Comparison of ENCODE assay signal across 1 cellular context in the genomic region with DNA sequence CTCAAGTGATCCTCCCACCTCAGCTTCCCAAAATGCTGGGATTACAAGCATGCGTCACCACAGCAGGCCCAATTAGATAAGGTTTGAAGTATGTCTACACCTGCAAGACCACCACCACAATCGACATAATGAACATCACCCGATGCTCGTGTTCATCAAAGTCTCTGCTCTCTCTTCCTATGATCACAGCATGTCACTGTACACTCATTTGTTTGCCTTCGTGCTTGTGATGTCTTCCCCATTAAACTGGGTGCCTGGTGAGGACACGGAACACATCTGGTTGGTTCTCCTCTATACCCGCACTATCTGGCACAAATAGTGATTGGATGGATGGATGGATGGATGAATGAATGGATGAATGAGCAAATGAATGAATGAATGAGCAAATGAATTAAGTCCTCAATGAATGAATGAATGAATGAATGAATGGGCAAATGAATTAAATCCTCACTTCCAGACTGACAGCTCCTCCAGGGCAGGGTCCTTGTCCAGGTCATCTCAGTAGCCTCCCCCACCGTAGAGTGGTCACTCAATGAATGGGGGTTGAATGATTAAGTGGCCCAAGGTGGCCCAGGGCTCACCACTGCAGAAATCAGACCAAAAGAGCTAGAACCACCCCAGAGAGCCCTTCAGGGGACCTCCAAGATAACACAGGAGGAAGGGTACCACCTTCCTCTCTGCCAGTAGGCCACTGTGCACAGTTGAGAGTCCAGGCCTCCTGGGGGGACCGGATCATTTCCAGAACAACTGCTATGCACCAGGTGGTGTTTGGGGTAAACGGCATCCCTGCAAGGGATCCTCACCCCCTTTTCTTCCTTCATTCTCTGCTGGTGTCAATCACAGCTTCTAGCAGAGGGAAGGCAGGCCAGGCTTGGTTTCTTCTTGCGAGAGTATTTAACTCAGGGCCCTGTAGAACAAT.
TF ChIP-seq lines count a peak whose summit lies in the region.

No MANE protein-coding gene starts in this region.

TF ChIP-seq in GM12878, 131 proteins besides CTCF, POLR2A, EP300 and RAD21 (continues in another document):
- TF ChIP-seq BMI1 (IDR thresholded peaks at IDR 0.05; ENCODE audit: borderline replicate concordance) (peak; percentile 79; the same call in 1 of the 2 replicates), CHD1 (IDR thresholded peaks at IDR 0.05; ENCODE audit: low read depth, low read length) (no peak), ZZZ3 (IDR thresholded peaks at IDR 0.05; ENCODE audit: control insufficient read depth, insufficient read length, low read depth) (no peak), NR2C1 (IDR thresholded peaks at IDR 0.05) (no peak), NFIC (IDR thresholded peaks at IDR 0.05; ENCODE audit: low read depth, low read length) (no peak), FOS (IDR thresholded peaks at IDR 0.05; ENCODE audit: borderline replicate concordance, extremely low read depth, insufficient read length) (no peak), TARDBP (IDR thresholded peaks at IDR 0.05; ENCODE audit: borderline replicate concordance) (peak; percentile 37; the same call in 1 of the 2 replicates), SUPT20H (IDR thresholded peaks at IDR 0.05; ENCODE audit: borderline replicate concordance, control insufficient read depth, low read depth, low read length) (no peak), ZNF274 (IDR thresholded peaks at IDR 0.05; ENCODE audit: insufficient read depth, insufficient read length) (no peak), ZNF24 (IDR thresholded peaks at IDR 0.05) (peak; percentile 100), SREBF1 (IDR thresholded peaks at IDR 0.05; ENCODE audit: low read length) (no peak), ATF7 (IDR thresholded peaks at IDR 0.05; ENCODE audit: low read depth) (no peak), SMC3 (IDR thresholded peaks at IDR 0.05; ENCODE audit: borderline replicate concordance, low read length) (no peak), POLR2AphosphoS2 (IDR thresholded peaks at IDR 0.05; ENCODE audit: low read depth, low read length) (peak; percentile 90), RBBP5 (conservative IDR thresholded peaks at IDR 0.05) (no peak), ETV6 (conservative IDR thresholded peaks at IDR 0.05 in 1 of 2, IDR thresholded peaks at IDR 0.05 in 1 of 2; ENCODE audit: borderline replicate concordance in 1 of 2, low read depth in 1 of 2) (no peak), GABPA (IDR thresholded peaks at IDR 0.05; ENCODE audit: low read depth) (no peak), RUNX3 (IDR thresholded peaks at IDR 0.05; ENCODE audit: low read length) (no peak), KLF5 (IDR thresholded peaks at IDR 0.05; ENCODE audit: partially characterized antibody) (no peak), CREB1 (IDR thresholded peaks at IDR 0.05; ENCODE audit: low read depth) (no peak), ZNF217 (IDR thresholded peaks at IDR 0.05) (no peak), ESRRA (IDR thresholded peaks at IDR 0.05; ENCODE audit: low read length) (no peak), YBX1 (IDR thresholded peaks at IDR 0.05) (no peak), NBN (IDR thresholded peaks at IDR 0.05) (no peak), RCOR1 (conservative IDR thresholded peaks at IDR 0.05; ENCODE audit: low read depth, low read length) (0 out of 2 replicates have a peak, but pooled peaks have one; percentile 74)
- TF ChIP-seq, protein P1, sequence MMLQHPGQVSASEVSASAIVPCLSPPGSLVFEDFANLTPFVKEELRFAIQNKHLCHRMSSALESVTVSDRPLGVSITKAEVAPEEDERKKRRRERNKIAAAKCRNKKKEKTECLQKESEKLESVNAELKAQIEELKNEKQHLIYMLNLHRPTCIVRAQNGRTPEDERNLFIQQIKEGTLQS (IDR thresholded peaks at IDR 0.05; ENCODE audit: borderline replicate concordance, extremely low read depth, low read depth, low read length), result no peak
- TF ChIP-seq, protein P2, sequence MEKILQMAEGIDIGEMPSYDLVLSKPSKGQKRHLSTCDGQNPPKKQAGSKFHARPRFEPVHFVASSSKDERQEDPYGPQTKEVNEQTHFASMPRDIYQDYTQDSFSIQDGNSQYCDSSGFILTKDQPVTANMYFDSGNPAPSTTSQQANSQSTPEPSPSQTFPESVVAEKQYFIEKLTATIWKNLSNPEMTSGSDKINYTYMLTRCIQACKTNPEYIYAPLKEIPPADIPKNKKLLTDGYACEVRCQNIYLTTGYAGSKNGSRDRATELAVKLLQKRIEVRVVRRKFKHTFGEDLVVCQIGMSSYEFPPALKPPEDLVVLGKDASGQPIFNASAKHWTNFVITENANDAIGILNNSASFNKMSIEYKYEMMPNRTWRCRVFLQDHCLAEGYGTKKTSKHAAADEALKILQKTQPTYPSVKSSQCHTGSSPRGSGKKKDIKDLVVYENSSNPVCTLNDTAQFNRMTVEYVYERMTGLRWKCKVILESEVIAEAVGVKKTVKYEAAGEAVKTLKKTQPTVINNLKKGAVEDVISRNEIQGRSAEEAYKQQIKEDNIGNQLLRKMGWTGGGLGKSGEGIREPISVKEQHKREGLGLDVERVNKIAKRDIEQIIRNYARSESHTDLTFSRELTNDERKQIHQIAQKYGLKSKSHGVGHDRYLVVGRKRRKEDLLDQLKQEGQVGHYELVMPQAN (conservative IDR thresholded peaks at IDR 0.05), result peak; percentile 34; the same call in 1 of the 2 replicates
- TF ChIP-seq, protein P3, sequence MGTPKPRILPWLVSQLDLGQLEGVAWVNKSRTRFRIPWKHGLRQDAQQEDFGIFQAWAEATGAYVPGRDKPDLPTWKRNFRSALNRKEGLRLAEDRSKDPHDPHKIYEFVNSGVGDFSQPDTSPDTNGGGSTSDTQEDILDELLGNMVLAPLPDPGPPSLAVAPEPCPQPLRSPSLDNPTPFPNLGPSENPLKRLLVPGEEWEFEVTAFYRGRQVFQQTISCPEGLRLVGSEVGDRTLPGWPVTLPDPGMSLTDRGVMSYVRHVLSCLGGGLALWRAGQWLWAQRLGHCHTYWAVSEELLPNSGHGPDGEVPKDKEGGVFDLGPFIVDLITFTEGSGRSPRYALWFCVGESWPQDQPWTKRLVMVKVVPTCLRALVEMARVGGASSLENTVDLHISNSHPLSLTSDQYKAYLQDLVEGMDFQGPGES (IDR thresholded peaks at IDR 0.05), result no peak
- TF ChIP-seq, protein P4, sequence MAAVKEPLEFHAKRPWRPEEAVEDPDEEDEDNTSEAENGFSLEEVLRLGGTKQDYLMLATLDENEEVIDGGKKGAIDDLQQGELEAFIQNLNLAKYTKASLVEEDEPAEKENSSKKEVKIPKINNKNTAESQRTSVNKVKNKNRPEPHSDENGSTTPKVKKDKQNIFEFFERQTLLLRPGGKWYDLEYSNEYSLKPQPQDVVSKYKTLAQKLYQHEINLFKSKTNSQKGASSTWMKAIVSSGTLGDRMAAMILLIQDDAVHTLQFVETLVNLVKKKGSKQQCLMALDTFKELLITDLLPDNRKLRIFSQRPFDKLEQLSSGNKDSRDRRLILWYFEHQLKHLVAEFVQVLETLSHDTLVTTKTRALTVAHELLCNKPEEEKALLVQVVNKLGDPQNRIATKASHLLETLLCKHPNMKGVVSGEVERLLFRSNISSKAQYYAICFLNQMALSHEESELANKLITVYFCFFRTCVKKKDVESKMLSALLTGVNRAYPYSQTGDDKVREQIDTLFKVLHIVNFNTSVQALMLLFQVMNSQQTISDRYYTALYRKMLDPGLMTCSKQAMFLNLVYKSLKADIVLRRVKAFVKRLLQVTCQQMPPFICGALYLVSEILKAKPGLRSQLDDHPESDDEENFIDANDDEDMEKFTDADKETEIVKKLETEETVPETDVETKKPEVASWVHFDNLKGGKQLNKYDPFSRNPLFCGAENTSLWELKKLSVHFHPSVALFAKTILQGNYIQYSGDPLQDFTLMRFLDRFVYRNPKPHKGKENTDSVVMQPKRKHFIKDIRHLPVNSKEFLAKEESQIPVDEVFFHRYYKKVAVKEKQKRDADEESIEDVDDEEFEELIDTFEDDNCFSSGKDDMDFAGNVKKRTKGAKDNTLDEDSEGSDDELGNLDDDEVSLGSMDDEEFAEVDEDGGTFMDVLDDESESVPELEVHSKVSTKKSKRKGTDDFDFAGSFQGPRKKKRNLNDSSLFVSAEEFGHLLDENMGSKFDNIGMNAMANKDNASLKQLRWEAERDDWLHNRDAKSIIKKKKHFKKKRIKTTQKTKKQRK (IDR thresholded peaks at IDR 0.05; ENCODE audit: low read depth, low read length), result no peak; the same call in 1 of the 2 replicates
- TF ChIP-seq, protein P5, sequence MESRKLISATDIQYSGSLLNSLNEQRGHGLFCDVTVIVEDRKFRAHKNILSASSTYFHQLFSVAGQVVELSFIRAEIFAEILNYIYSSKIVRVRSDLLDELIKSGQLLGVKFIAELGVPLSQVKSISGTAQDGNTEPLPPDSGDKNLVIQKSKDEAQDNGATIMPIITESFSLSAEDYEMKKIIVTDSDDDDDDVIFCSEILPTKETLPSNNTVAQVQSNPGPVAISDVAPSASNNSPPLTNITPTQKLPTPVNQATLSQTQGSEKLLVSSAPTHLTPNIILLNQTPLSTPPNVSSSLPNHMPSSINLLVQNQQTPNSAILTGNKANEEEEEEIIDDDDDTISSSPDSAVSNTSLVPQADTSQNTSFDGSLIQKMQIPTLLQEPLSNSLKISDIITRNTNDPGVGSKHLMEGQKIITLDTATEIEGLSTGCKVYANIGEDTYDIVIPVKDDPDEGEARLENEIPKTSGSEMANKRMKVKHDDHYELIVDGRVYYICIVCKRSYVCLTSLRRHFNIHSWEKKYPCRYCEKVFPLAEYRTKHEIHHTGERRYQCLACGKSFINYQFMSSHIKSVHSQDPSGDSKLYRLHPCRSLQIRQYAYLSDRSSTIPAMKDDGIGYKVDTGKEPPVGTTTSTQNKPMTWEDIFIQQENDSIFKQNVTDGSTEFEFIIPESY (IDR thresholded peaks at IDR 0.05), result no peak
- TF ChIP-seq, protein P6, sequence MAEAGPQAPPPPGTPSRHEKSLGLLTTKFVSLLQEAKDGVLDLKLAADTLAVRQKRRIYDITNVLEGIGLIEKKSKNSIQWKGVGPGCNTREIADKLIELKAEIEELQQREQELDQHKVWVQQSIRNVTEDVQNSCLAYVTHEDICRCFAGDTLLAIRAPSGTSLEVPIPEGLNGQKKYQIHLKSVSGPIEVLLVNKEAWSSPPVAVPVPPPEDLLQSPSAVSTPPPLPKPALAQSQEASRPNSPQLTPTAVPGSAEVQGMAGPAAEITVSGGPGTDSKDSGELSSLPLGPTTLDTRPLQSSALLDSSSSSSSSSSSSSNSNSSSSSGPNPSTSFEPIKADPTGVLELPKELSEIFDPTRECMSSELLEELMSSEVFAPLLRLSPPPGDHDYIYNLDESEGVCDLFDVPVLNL (IDR thresholded peaks at IDR 0.05; ENCODE audit: low read depth, low read length), result no peak
- TF ChIP-seq, protein P7, sequence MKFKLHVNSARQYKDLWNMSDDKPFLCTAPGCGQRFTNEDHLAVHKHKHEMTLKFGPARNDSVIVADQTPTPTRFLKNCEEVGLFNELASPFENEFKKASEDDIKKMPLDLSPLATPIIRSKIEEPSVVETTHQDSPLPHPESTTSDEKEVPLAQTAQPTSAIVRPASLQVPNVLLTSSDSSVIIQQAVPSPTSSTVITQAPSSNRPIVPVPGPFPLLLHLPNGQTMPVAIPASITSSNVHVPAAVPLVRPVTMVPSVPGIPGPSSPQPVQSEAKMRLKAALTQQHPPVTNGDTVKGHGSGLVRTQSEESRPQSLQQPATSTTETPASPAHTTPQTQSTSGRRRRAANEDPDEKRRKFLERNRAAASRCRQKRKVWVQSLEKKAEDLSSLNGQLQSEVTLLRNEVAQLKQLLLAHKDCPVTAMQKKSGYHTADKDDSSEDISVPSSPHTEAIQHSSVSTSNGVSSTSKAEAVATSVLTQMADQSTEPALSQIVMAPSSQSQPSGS (IDR thresholded peaks at IDR 0.05; ENCODE audit: low read length), result no peak
- TF ChIP-seq, protein P8, sequence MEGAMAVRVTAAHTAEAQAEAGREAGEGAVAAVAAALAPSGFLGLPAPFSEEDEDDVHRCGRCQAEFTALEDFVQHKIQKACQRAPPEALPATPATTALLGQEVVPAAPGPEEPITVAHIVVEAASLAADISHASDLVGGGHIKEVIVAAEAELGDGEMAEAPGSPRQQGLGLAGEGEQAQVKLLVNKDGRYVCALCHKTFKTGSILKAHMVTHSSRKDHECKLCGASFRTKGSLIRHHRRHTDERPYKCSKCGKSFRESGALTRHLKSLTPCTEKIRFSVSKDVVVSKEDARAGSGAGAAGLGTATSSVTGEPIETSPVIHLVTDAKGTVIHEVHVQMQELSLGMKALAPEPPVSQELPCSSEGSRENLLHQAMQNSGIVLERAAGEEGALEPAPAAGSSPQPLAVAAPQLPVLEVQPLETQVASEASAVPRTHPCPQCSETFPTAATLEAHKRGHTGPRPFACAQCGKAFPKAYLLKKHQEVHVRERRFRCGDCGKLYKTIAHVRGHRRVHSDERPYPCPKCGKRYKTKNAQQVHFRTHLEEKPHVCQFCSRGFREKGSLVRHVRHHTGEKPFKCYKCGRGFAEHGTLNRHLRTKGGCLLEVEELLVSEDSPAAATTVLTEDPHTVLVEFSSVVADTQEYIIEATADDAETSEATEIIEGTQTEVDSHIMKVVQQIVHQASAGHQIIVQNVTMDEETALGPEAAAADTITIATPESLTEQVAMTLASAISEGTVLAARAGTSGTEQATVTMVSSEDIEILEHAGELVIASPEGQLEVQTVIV (IDR thresholded peaks at IDR 0.05; ENCODE audit: borderline replicate concordance, partially characterized antibody), result no peak
- TF ChIP-seq, protein P9, sequence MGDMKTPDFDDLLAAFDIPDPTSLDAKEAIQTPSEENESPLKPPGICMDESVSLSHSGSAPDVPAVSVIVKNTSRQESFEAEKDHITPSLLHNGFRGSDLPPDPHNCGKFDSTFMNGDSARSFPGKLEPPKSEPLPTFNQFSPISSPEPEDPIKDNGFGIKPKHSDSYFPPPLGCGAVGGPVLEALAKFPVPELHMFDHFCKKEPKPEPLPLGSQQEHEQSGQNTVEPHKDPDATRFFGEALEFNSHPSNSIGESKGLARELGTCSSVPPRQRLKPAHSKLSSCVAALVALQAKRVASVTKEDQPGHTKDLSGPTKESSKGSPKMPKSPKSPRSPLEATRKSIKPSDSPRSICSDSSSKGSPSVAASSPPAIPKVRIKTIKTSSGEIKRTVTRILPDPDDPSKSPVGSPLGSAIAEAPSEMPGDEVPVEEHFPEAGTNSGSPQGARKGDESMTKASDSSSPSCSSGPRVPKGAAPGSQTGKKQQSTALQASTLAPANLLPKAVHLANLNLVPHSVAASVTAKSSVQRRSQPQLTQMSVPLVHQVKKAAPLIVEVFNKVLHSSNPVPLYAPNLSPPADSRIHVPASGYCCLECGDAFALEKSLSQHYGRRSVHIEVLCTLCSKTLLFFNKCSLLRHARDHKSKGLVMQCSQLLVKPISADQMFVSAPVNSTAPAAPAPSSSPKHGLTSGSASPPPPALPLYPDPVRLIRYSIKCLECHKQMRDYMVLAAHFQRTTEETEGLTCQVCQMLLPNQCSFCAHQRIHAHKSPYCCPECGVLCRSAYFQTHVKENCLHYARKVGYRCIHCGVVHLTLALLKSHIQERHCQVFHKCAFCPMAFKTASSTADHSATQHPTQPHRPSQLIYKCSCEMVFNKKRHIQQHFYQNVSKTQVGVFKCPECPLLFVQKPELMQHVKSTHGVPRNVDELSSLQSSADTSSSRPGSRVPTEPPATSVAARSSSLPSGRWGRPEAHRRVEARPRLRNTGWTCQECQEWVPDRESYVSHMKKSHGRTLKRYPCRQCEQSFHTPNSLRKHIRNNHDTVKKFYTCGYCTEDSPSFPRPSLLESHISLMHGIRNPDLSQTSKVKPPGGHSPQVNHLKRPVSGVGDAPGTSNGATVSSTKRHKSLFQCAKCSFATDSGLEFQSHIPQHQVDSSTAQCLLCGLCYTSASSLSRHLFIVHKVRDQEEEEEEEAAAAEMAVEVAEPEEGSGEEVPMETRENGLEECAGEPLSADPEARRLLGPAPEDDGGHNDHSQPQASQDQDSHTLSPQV (IDR thresholded peaks at IDR 0.05), result no peak
- TF ChIP-seq, protein P10, sequence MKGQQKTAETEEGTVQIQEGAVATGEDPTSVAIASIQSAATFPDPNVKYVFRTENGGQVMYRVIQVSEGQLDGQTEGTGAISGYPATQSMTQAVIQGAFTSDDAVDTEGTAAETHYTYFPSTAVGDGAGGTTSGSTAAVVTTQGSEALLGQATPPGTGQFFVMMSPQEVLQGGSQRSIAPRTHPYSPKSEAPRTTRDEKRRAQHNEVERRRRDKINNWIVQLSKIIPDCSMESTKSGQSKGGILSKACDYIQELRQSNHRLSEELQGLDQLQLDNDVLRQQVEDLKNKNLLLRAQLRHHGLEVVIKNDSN (IDR thresholded peaks at IDR 0.05; ENCODE audit: borderline replicate concordance, extremely low read length, insufficient read depth, low read depth, low read length), result no peak
